In genomic region chr2:24046599-24046929, GRCh38 we compare ENCODE assay signal across 8 cellular contexts. TPM values are rescaled to one million over a fixed set of nuclear protein-coding genes. Genes with fewer than 3 reads are reported as not detected.
DNase-seq lines count a peak whose midpoint lies in the region; ATAC-seq, FAIRE-seq and TF ChIP-seq lines count a peak whose summit lies in the region.

No MANE protein-coding gene starts in this region.

- TF ChIP-seq CTCF in Calu3 (IDR thresholded peaks at IDR 0.05; ENCODE audit: unreplicated experiment) (no peak), PC-9 (conservative IDR thresholded peaks at IDR 0.05) (no peak), endothelial cell of umbilical vein (IDR thresholded peaks at IDR 0.05; ENCODE audit: extremely low read depth in 1 of 2, insufficient read depth in 1 of 2, low read depth in 1 of 2, low read length in 2 of 2) (no peak), parathyroid adenoma (IDR thresholded peaks at IDR 0.05) (no peak)

- DNase-seq in Calu3: no peak
- DNase-seq in PC-9: no peak
- DNase-seq in endothelial cell of umbilical vein (ENCODE audit: low read depth, low spot score): peak; percentile 10
- no peak for DNase-seq in erythroblast (lab: John Stamatoyannopoulos, UW)
- DNase-seq in activated CD4-positive, CD25-positive, alpha-beta regulatory T cell treated with anti-CD3 and anti-CD28 coated beads, Interleukin-2, amount 50 U/mL, for 72 hours: no peak
- no peak for DNase-seq in G401 (ENCODE audit: low spot score)

- CTCF ChIA-PET in Calu3 (lab: Charles Lee) (interaction anchor here (0.8 to 1.8 kb wide), 3 partner anchors 14 to 222 kb away, joined by 3 to 13 read pairs (median 11); partner anchors contain the start of gene ATAD2B), PC-9 (lab: Charles Lee) (no interaction called here), endothelial cell of umbilical vein (lab: Charles Lee) (interaction anchor here (1.2 to 1.8 kb wide), 5 partner anchors 30 to 222 kb away, joined by 3 to 14 read pairs (median 6); partner anchors contain the start of genes ATAD2B and SF3B6)

- no peak for FAIRE-seq in endothelial cell of umbilical vein (lab: Jason Lieb, UNC)

- H3K9me1 ChIP-seq in endothelial cell of umbilical vein (replicated peaks; ENCODE audit: control insufficient read depth, extremely low read depth, insufficient read depth, low read length): no peaks in the 10 kb centered on the region

- H3K4me3 ChIP-seq in PC-9: peak overlapping the region; percentile 73
- peak overlapping the region; percentile 89 to 95 (median 89) for H3K4me3 ChIP-seq in endothelial cell of umbilical vein (replicated peaks in 1 of 3; ENCODE audit: insufficient read depth in 1 of 3, low read depth in 1 of 3, low read length in 3 of 3)
- peak overlapping the region; percentile 95 for H3K4me3 ChIP-seq in parathyroid adenoma (ENCODE audit: low read depth, low read length)

- no peaks in the 10 kb centered on the region for H3K27me3 Mint-ChIP-seq in Calu3 (ENCODE audit: unreplicated experiment)

- POLR2A ChIA-PET in PC-9 (lab: Charles Lee; ENCODE audit: unreplicated experiment): interaction anchor here (1.4 kb wide), 1 partner anchor 106 kb away, joined by 3 read pairs; the partner anchor contains the start of gene UBXN2A
- POLR2A ChIA-PET in endothelial cell of umbilical vein (lab: Charles Lee): interaction anchor here (1.0 to 1.6 kb wide), 3 partner anchors 10 to 119 kb away, joined by 4 to 15 read pairs (median 7); partner anchors contain the start of gene ATAD2B

- H2AFZ ChIP-seq in PC-9 (peak overlapping the region; percentile 98), endothelial cell of umbilical vein (ENCODE audit: low read depth, low read length) (peak overlapping the region; percentile 90), parathyroid adenoma (peak overlapping the region; percentile 83)

- peak overlapping the region; percentile 88 for H3K4me3 Mint-ChIP-seq in Calu3 (ENCODE audit: low read depth, unreplicated experiment)

- H3K36me3 ChIP-seq in PC-9 (ENCODE audit: low read depth) (no peaks in the 10 kb centered on the region), endothelial cell of umbilical vein (ENCODE audit: control insufficient read depth in 2 of 2, extremely low read depth in 1 of 2, insufficient read depth in 2 of 2, low read length in 2 of 2) (no peaks in the 10 kb centered on the region), parathyroid adenoma (ENCODE audit: control insufficient read depth, insufficient read depth, low read length) (no peaks in the 10 kb centered on the region)

- H3K9me2 ChIP-seq in PC-9 (ENCODE audit: insufficient read depth): no peaks in the 10 kb centered on the region

- no peak for TF ChIP-seq POLR2A in endothelial cell of umbilical vein (IDR thresholded peaks at IDR 0.05; ENCODE audit: low read depth, low read length)
- TF ChIP-seq POLR2A in erythroblast (IDR thresholded peaks at IDR 0.05; ENCODE audit: low read length): no peak

- H3K4me2 ChIP-seq in PC-9 (peak overlapping the region; percentile 75), endothelial cell of umbilical vein (ENCODE audit: insufficient read depth, low read length) (peak overlapping the region; percentile 80), parathyroid adenoma (ENCODE audit: low read length) (peak overlapping the region; percentile 92)

- dilution Hi-C loops in endothelial cell of umbilical vein (cut with MboI; ENCODE audit: extremely low pct_ligation_motif_present, low sequenced_read_pairs): no loop called here

- ATAC-seq in HG02759 (IDR thresholded peaks at IDR 0.05; ENCODE audit: unreplicated experiment): no peak

- H3K9ac ChIP-seq in endothelial cell of umbilical vein (replicated peaks; ENCODE audit: extremely low read depth, insufficient read depth, low read length) (peak overlapping the region; percentile 82), parathyroid adenoma (no peak overlapping the region)

- intact Hi-C loops in Calu3 (cut with micrococcal nuclease; ENCODE audit: unreplicated experiment): loop anchor here (2.0 kb wide), 1 partner anchor 30 kb away; the partner anchor contains the start of gene SF3B6
- intact Hi-C loops in PC-9 (cut with micrococcal nuclease; ENCODE audit: unreplicated experiment): loop anchor here (2.0 kb wide), 1 partner anchor 32 kb away; no protein-coding TSS in a partner anchor
- intact Hi-C loops in endothelial cell of umbilical vein (cut with micrococcal nuclease): no loop called here

- H3K4me1 ChIP-seq in PC-9 (replicated peaks; ENCODE audit: insufficient read depth): peaks cover 17% of the 10 kb centered on the region; the same call in 1 of the 2 replicates
- peaks cover 23% of the 10 kb centered on the region for H3K4me1 ChIP-seq in endothelial cell of umbilical vein (ENCODE audit: control insufficient read depth, extremely low read depth, insufficient read depth, low read length)
- H3K4me1 ChIP-seq in parathyroid adenoma: no peaks in the 10 kb centered on the region

- no peaks in the 10 kb centered on the region for H4K20me1 ChIP-seq in PC-9 (ENCODE audit: insufficient read depth)
- no peaks in the 10 kb centered on the region for H4K20me1 ChIP-seq in endothelial cell of umbilical vein (replicated peaks; ENCODE audit: control insufficient read depth, extremely low read depth, insufficient read depth, low read length)

- H3K9me3 ChIP-seq in PC-9 (ENCODE audit: insufficient read depth, low read depth) (no peaks in the 10 kb centered on the region), endothelial cell of umbilical vein (replicated peaks; ENCODE audit: control insufficient read depth, insufficient read depth, low read length) (no peaks in the 10 kb centered on the region), parathyroid adenoma (ENCODE audit: control insufficient read depth, low read length) (no peaks in the 10 kb centered on the region)

- H3K27ac ChIP-seq in PC-9 (no peak overlapping the region), endothelial cell of umbilical vein (ENCODE audit: insufficient read depth, low read depth, low read length) (peak overlapping the region; percentile 36), parathyroid adenoma (no peak overlapping the region)

- peaks cover 34% of the 10 kb centered on the region for H3K36me3 Mint-ChIP-seq in Calu3 (ENCODE audit: insufficient read depth, unreplicated experiment)

- H3K27me3 ChIP-seq in PC-9 (ENCODE audit: insufficient read depth, low read depth) (peaks cover 10% of the 10 kb centered on the region; the same call in 1 of the 2 replicates), endothelial cell of umbilical vein (ENCODE audit: control insufficient read depth in 2 of 2, insufficient read depth in 2 of 2, low read length in 2 of 2) (no peaks in the 10 kb centered on the region), parathyroid adenoma (ENCODE audit: control insufficient read depth, insufficient read depth, low read length) (no peaks in the 10 kb centered on the region)

- BruUV-seq in Calu3 (replicated peaks; lab: Mats Ljungman, UMichigan) (no TSS peak), PC-9 (replicated peaks; lab: Mats Ljungman, UMichigan) (no TSS peak), endothelial cell of umbilical vein (replicated peaks; lab: Mats Ljungman, UMichigan) (no TSS peak)

- H3K79me2 ChIP-seq in PC-9 (ENCODE audit: low read depth) (peaks cover 13% of the 10 kb centered on the region; the same call in 1 of the 2 replicates), endothelial cell of umbilical vein (ENCODE audit: control insufficient read depth, insufficient read depth, low read length) (peaks cover 22% of the 10 kb centered on the region), parathyroid adenoma (peaks cover 3% of the 10 kb centered on the region)

- H3K9me3 Mint-ChIP-seq in Calu3 (ENCODE audit: low read depth, unreplicated experiment): no peaks in the 10 kb centered on the region

- no peak overlapping the region for H3K27ac Mint-ChIP-seq in Calu3 (ENCODE audit: unreplicated experiment)

- H3F3A ChIP-seq in PC-9 (ENCODE audit: insufficient read depth, low read depth): peaks cover 21% of the 10 kb centered on the region

- in situ Hi-C loops in G401 (cut with HindIII; ENCODE audit: low sequenced_read_pairs): no loop called here

- peaks cover 9% of the 10 kb centered on the region for H3K4me1 Mint-ChIP-seq in Calu3 (ENCODE audit: low read depth, unreplicated experiment)

RNA-seq across cellular contexts. Expression of gene WDCP, which starts 0.6 kb away (rescaled TPM):
- total RNA-seq in Calu3 (2022) (13.4 and 17.2 TPM in 2 replicates), PC-9 (2021) (7.9 and 13.5 TPM in 2 replicates), endothelial cell of umbilical vein (15.4 and 15.9 TPM in 2 replicates)
- 7.9 and 9.6 TPM in 2 replicates for polyA plus RNA-seq in endothelial cell of umbilical vein
- polyA plus RNA-seq in endothelial cell of umbilical vein (2011; cell fraction: cytosol; rRNA removed): 7.6 TPM in 2 replicates
- 7.5 and 9.5 TPM in 2 replicates for polyA plus RNA-seq in endothelial cell of umbilical vein (2011; cell fraction: nucleus; rRNA removed)
- 8.6 and 16.2 TPM in 2 replicates for polyA plus RNA-seq in endothelial cell of umbilical vein (2012)
- polyA minus RNA-seq in endothelial cell of umbilical vein: 46.3 and 56.8 TPM in 2 replicates
- polyA minus RNA-seq in endothelial cell of umbilical vein (2011; cell fraction: cytosol; rRNA and poly(A)+ RNA removed): 6.3 TPM
- polyA minus RNA-seq in endothelial cell of umbilical vein (2011; cell fraction: nucleus; rRNA and poly(A)+ RNA removed): 4.6 and 11.2 TPM in 2 replicates
- total RNA-seq in G401 (2014; rRNA removed; shearing (Covaris generic)): 14.3 and 22.5 TPM in 2 replicates

RNA-seq across cellular contexts. Expression of gene FKBP1B, which starts 3.0 kb away (rescaled TPM):
- total RNA-seq in Calu3 (2022) (5.9 and 8.2 TPM in 2 replicates), PC-9 (2021) (4.5 and 4.6 TPM in 2 replicates), endothelial cell of umbilical vein (12.9 and 16.8 TPM in 2 replicates)
- polyA plus RNA-seq in endothelial cell of umbilical vein: 40.2 and 44.6 TPM in 2 replicates
- polyA plus RNA-seq in endothelial cell of umbilical vein (2011; cell fraction: cytosol; rRNA removed): 38.4 and 41.1 TPM in 2 replicates
- 14.2 and 16.8 TPM in 2 replicates for polyA plus RNA-seq in endothelial cell of umbilical vein (2011; cell fraction: nucleus; rRNA removed)
- 27.3 and 30.8 TPM in 2 replicates for polyA plus RNA-seq in endothelial cell of umbilical vein (2012)
- polyA minus RNA-seq in endothelial cell of umbilical vein: 15.1 and 16.2 TPM in 2 replicates
- polyA minus RNA-seq in endothelial cell of umbilical vein (2011; cell fraction: cytosol; rRNA and poly(A)+ RNA removed): not detected
- polyA minus RNA-seq in endothelial cell of umbilical vein (2011; cell fraction: nucleus; rRNA and poly(A)+ RNA removed): 2.7 and 3.2 TPM in 2 replicates
- 52.0 and 55.7 TPM in 2 replicates for total RNA-seq in G401 (2014; rRNA removed; shearing (Covaris generic))

RNA-seq across cellular contexts. Expression of gene SF3B6, which starts 29.6 kb away (rescaled TPM):
- total RNA-seq in Calu3 (2022) (112 and 125 TPM in 2 replicates), PC-9 (2021) (106 and 123 TPM in 2 replicates), endothelial cell of umbilical vein (105 and 108 TPM in 2 replicates)
- 91.9 and 150 TPM in 2 replicates for polyA plus RNA-seq in endothelial cell of umbilical vein
- 163 and 172 TPM in 2 replicates for polyA plus RNA-seq in endothelial cell of umbilical vein (2011; cell fraction: cytosol; rRNA removed)
- polyA plus RNA-seq in endothelial cell of umbilical vein (2011; cell fraction: nucleus; rRNA removed): 64.2 and 89.0 TPM in 2 replicates
- 175 and 221 TPM in 2 replicates for polyA plus RNA-seq in endothelial cell of umbilical vein (2012)
- polyA minus RNA-seq in endothelial cell of umbilical vein: 33.3 and 41.4 TPM in 2 replicates
- 38.9 TPM for polyA minus RNA-seq in endothelial cell of umbilical vein (2011; cell fraction: cytosol; rRNA and poly(A)+ RNA removed)
- 13.7 and 13.8 TPM in 2 replicates for polyA minus RNA-seq in endothelial cell of umbilical vein (2011; cell fraction: nucleus; rRNA and poly(A)+ RNA removed)
- 339 and 437 TPM in 2 replicates for total RNA-seq in G401 (2014; rRNA removed; shearing (Covaris generic))

RNA-seq across cellular contexts. Expression of gene MFSD2B, which starts 36.7 kb away (rescaled TPM):
- 0.37 TPM in 1 of 2 replicates, not detected in the other for total RNA-seq in Calu3 (2022)
- 0.78 and 1.1 TPM in 2 replicates for total RNA-seq in PC-9 (2021)
- total RNA-seq in endothelial cell of umbilical vein: 0.28 and 0.82 TPM in 2 replicates
- 0.18 and 0.29 TPM in 2 replicates for polyA plus RNA-seq in endothelial cell of umbilical vein
- 0.21 and 0.35 TPM in 2 replicates for polyA plus RNA-seq in endothelial cell of umbilical vein (2011; cell fraction: cytosol; rRNA removed)
- polyA plus RNA-seq in endothelial cell of umbilical vein (2011; cell fraction: nucleus; rRNA removed): 0.41 and 0.57 TPM in 2 replicates
- 0.55 and 0.65 TPM in 2 replicates for polyA plus RNA-seq in endothelial cell of umbilical vein (2012)
- 0.46 and 0.64 TPM in 2 replicates for polyA minus RNA-seq in endothelial cell of umbilical vein
- polyA minus RNA-seq in endothelial cell of umbilical vein (2011; cell fraction: cytosol; rRNA and poly(A)+ RNA removed): not detected
- polyA minus RNA-seq in endothelial cell of umbilical vein (2011; cell fraction: nucleus; rRNA and poly(A)+ RNA removed): 0.29 TPM in 1 of 2 replicates, not detected in the other
- total RNA-seq in G401 (2014; rRNA removed; shearing (Covaris generic)): 0.14 TPM in 1 of 2 replicates, not detected in the other

RNA-seq across cellular contexts. Expression of gene TP53I3, which starts 38.1 kb away (rescaled TPM):
- total RNA-seq in Calu3 (2022) (13.9 TPM in 2 replicates), PC-9 (2021) (21.4 and 22.9 TPM in 2 replicates), endothelial cell of umbilical vein (94.2 and 102 TPM in 2 replicates)
- polyA plus RNA-seq in endothelial cell of umbilical vein: 112 and 116 TPM in 2 replicates
- polyA plus RNA-seq in endothelial cell of umbilical vein (2011; cell fraction: cytosol; rRNA removed): 77.3 and 102 TPM in 2 replicates
- polyA plus RNA-seq in endothelial cell of umbilical vein (2011; cell fraction: nucleus; rRNA removed): 168 and 196 TPM in 2 replicates
- 102 and 124 TPM in 2 replicates for polyA plus RNA-seq in endothelial cell of umbilical vein (2012)
- polyA minus RNA-seq in endothelial cell of umbilical vein: 45.3 and 47.2 TPM in 2 replicates
- polyA minus RNA-seq in endothelial cell of umbilical vein (2011; cell fraction: cytosol; rRNA and poly(A)+ RNA removed): 10.4 TPM
- 24.7 and 25.7 TPM in 2 replicates for polyA minus RNA-seq in endothelial cell of umbilical vein (2011; cell fraction: nucleus; rRNA and poly(A)+ RNA removed)
- total RNA-seq in G401 (2014; rRNA removed; shearing (Covaris generic)): 47.6 and 66.0 TPM in 2 replicates
